16 cellular contexts compared by ENCODE assay signal in the genomic region with DNA sequence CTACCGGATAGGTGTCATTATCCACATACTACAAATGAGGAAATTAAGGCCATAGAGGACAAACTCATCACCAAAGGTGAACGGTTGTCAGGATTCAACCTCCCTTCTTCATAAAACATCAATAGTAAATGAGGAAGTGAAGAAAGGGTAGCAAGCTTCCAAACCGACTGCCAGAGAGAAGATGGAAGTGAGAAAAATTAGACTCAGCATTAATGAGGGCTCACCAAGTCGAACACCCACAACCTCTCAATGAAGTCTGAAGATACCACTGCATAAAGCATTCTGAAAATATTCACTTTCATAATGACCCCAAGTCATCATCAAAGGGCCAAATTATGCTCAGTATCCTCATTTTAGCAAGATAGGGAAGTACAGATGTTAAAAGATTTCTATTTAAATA. TPM values are rescaled to one million over a fixed set of nuclear protein-coding genes. Genes with fewer than 3 reads are reported as not detected.
DNase-seq lines count a peak whose midpoint lies in the region; ATAC-seq and TF ChIP-seq lines count a peak whose summit lies in the region.
"Had no signal": no experiment of that assay in that cellular context is flagged by ENCODE, and none has a peak within 500 bp of the region (broad histone marks: within the 10 kb centered on the region; RNA-seq: fewer than 3 reads in every experiment).

No MANE protein-coding gene starts in this region.

- H3K27ac ChIP-seq in Peyer's patch (no peak overlapping the region), upper lobe of left lung (no peak overlapping the region)
- H3K27ac ChIP-seq: cardiac muscle cell, tibial artery had no signal

- H3K4me3 ChIP-seq in Peyer's patch (no peak overlapping the region), upper lobe of left lung (no peak overlapping the region)
- H3K4me3 ChIP-seq: cardiac muscle cell, tibial artery had no signal

- no peaks in the 10 kb centered on the region for H3K36me3 ChIP-seq in Peyer's patch
- no peaks in the 10 kb centered on the region for H3K36me3 ChIP-seq in upper lobe of left lung
- H3K36me3 ChIP-seq: cardiac muscle cell, tibial artery had no signal

- H3K36me3 Mint-ChIP-seq in stimulated activated naive B cell treated with anti-CD40 and anti-IgM and Interleukin-4, amounts not matched to agents 10 μg/mL and 1 μg/mL and 100 μg/mL, for 72 hours, result peaks cover 12 to 37% of the 10 kb centered on the region in 2 donors

- peaks cover 14 to 30% of the 10 kb centered on the region in 2 donors for H3K4me1 Mint-ChIP-seq in stimulated activated naive B cell treated with anti-CD40 and anti-IgM and Interleukin-4, amounts not matched to agents 10 μg/mL and 1 μg/mL and 100 μg/mL, for 72 hours
- H3K4me1 Mint-ChIP-seq: activated T-helper 17 cell treated with anti-CD3 and anti-CD28 coated beads, Interleukin-2, amount 50 U/mL, for 72 hours had no signal

- no peak for TF ChIP-seq CTCF in Peyer's patch (IDR thresholded peaks at IDR 0.05)
- TF ChIP-seq CTCF in upper lobe of left lung (IDR thresholded peaks at IDR 0.05), result no peak

- H3K9me3 ChIP-seq in Peyer's patch (no peaks in the 10 kb centered on the region), upper lobe of left lung (no peaks in the 10 kb centered on the region)
- H3K9me3 ChIP-seq: tibial artery had no signal

- TF ChIP-seq POLR2A in Peyer's patch (IDR thresholded peaks at IDR 0.05) (no peak), upper lobe of left lung (IDR thresholded peaks at IDR 0.05) (no peak)

- ATAC-seq in HG02678 (IDR thresholded peaks at IDR 0.05; ENCODE audit: unreplicated experiment) (peak; percentile 94), HG03460 (IDR thresholded peaks at IDR 0.05; ENCODE audit: unreplicated experiment) (peak; percentile 94), upper lobe of left lung (ENCODE audit: low FRiP score in 2 of 2) (no peak)
- ATAC-seq in stimulated activated naive B cell treated with anti-CD40 and anti-IgM and Interleukin-4, amounts not matched to agents 10 μg/mL and 1 μg/mL and 100 μg/mL, for 72 hours (replicated peaks), result peak; percentile 98 to 99
- ATAC-seq: activated T-helper 17 cell treated with anti-CD3 and anti-CD28 coated beads, Interleukin-2, amount 50 U/mL, for 72 hours; PC-3 had no signal

- H3K27me3 ChIP-seq in Peyer's patch (no peaks in the 10 kb centered on the region), upper lobe of left lung (no peaks in the 10 kb centered on the region)
- H3K27me3 ChIP-seq: cardiac muscle cell, tibial artery had no signal

- H3K27me3 Mint-ChIP-seq in stimulated activated naive B cell treated with anti-CD40 and anti-IgM and Interleukin-4, amounts not matched to agents 10 μg/mL and 1 μg/mL and 100 μg/mL, for 72 hours, result no peaks in the 10 kb centered on the region

- peak overlapping the region; percentile 32 for H3K27ac Mint-ChIP-seq in stimulated activated naive B cell treated with anti-CD40 and anti-IgM and Interleukin-4, amounts not matched to agents 10 μg/mL and 1 μg/mL and 100 μg/mL, for 72 hours
- H3K27ac Mint-ChIP-seq: activated T-helper 17 cell treated with anti-CD3 and anti-CD28 coated beads, Interleukin-2, amount 50 U/mL, for 72 hours; H9 had no signal

- peak; percentile 69 for DNase-seq in NOMO-1 treated with DMSO at 0.1 percent for 48 hours (lab: John Stamatoyannopoulos, UW; ENCODE audit: unreplicated experiment)
- DNase-seq in NOMO-1 treated with dmso at 0.1 percent for 144 hours (lab: John Stamatoyannopoulos, UW; ENCODE audit: unreplicated experiment), result no peak
- DNase-seq in stimulated activated naive B cell treated with anti-CD40 and anti-IgM and Interleukin-4, amounts not matched to agents 10 μg/mL and 1 μg/mL and 100 μg/mL, for 72 hours, result no peak
- DNase-seq in Peyer's patch, result no peak
- no peak for DNase-seq in upper lobe of left lung
- no peak for DNase-seq in NCI-H526 treated with DMSO at 0.1 percent for 48 hours (lab: John Stamatoyannopoulos, UW)
- DNase-seq: 8988T, H9, NCI-H1048, PC-3, tibial artery had no signal

- H3K4me3 Mint-ChIP-seq in stimulated activated naive B cell treated with anti-CD40 and anti-IgM and Interleukin-4, amounts not matched to agents 10 μg/mL and 1 μg/mL and 100 μg/mL, for 72 hours, result no peak overlapping the region
- H3K4me3 Mint-ChIP-seq: activated T-helper 17 cell treated with anti-CD3 and anti-CD28 coated beads, Interleukin-2, amount 50 U/mL, for 72 hours; H9 had no signal

- TF ChIP-seq EP300 in upper lobe of left lung (IDR thresholded peaks at IDR 0.05), result no peak

- H3K9me3 Mint-ChIP-seq in stimulated activated naive B cell treated with anti-CD40 and anti-IgM and Interleukin-4, amounts not matched to agents 10 μg/mL and 1 μg/mL and 100 μg/mL, for 72 hours, result no peaks in the 10 kb centered on the region
- H3K9me3 Mint-ChIP-seq: activated T-helper 17 cell treated with anti-CD3 and anti-CD28 coated beads, Interleukin-2, amount 50 U/mL, for 72 hours; H9 had no signal

- H3K4me1 ChIP-seq in Peyer's patch (no peaks in the 10 kb centered on the region), upper lobe of left lung (no peaks in the 10 kb centered on the region)
- H3K4me1 ChIP-seq: tibial artery had no signal

- 62 to 67% methylated on average over 4 of the region's 4 CpGs for WGBS in upper lobe of left lung, 2 donors

RNA-seq across cellular contexts. Expression of a gene that starts 29.6 kb away (rescaled TPM):
- total RNA-seq in Peyer's patch, result 10 to 100 TPM in 1 of 4 donors, 1 to 10 TPM in 1, under 1 TPM in 2; 0.70 to 16.5 (median 1.1) TPM
- under 1 TPM in 3 of 6 donors, not detected in 3; 0.06 to 0.47 (median 0.15) TPM for total RNA-seq in upper lobe of left lung
- total RNA-seq: activated T-helper 17 cell treated with anti-CD3 and anti-CD28 coated beads, Interleukin-2, amount 50 U/mL, for 72 hours; osteocyte; PC-3 had no signal

Comparison
In these comparisons a context has a peak if more than half of its experiments do, and no peak if none do; other contexts are left out.
1. ATAC-seq: peak in HG02678 (single experiment), HG03460 (single experiment) and stimulated activated naive B cell treated with anti-CD40 and anti-IgM and Interleukin-4, amounts not matched to agents 10 μg/mL and 1 μg/mL and 100 μg/mL, for 72 hours (2 of 2); none in upper lobe of left lung (0 of 2).